In genomic region chr14:101723061-101723595, GRCh38 we compare ENCODE assay signal across 19 cellular contexts. TPM values are rescaled to one million over a fixed set of nuclear protein-coding genes. Genes with fewer than 3 reads are reported as not detected.
DNase-seq lines count a peak whose midpoint lies in the region; ATAC-seq and TF ChIP-seq lines count a peak whose summit lies in the region.
"Had no signal": no experiment of that assay in that cellular context is flagged by ENCODE, and none has a peak within 500 bp of the region (broad histone marks: within the 10 kb centered on the region; RNA-seq: fewer than 3 reads in every experiment).

No MANE protein-coding gene starts in this region.

- H3K27me3 Mint-ChIP-seq in activated CD4-positive, alpha-beta T cell treated with anti-CD3 and anti-CD28 coated beads, Interleukin-2, amount 10 ng/mL, durations not matched to agents 7 days and 5 days = no peaks in the 10 kb centered on the region
- H3K27me3 Mint-ChIP-seq in T-cell = no peaks in the 10 kb centered on the region

- no peaks in the 10 kb centered on the region for H3K9me3 Mint-ChIP-seq in activated CD4-positive, alpha-beta T cell treated with anti-CD3 and anti-CD28 coated beads, Interleukin-2, amount 10 ng/mL, durations not matched to agents 7 days and 5 days
- H3K9me3 Mint-ChIP-seq in T-cell = no peaks in the 10 kb centered on the region
- no peaks in the 10 kb centered on the region for H3K9me3 Mint-ChIP-seq in stimulated activated effector memory CD8-positive, alpha-beta T cell treated with anti-CD3 and anti-CD28 coated beads, Interleukin-12 subunit alpha, Interleukin-12 subunit beta, amount 100 ng/mL, for 72 hours
- H3K9me3 Mint-ChIP-seq: type B pancreatic cell had no signal

- no peak for TF ChIP-seq CTCF in thyroid gland (IDR thresholded peaks at IDR 0.05)

- H3K27me3 ChIP-seq in effector memory CD4-positive, alpha-beta T cell (replicated peaks; ENCODE audit: control insufficient read depth, insufficient read depth, low read length, poor library complexity, severe bottlenecking) = no peaks in the 10 kb centered on the region
- H3K27me3 ChIP-seq in thyroid gland = no peaks in the 10 kb centered on the region
- H3K27me3 ChIP-seq: esophagus muscularis mucosa, right lobe of liver had no signal

- intact Hi-C loops in thyroid gland (cut with DNase I) = no loop called here

- peak overlapping the region; percentile 98 for H3K27ac Mint-ChIP-seq in activated CD4-positive, alpha-beta T cell treated with anti-CD3 and anti-CD28 coated beads, Interleukin-2, amount 10 ng/mL, durations not matched to agents 7 days and 5 days
- H3K27ac Mint-ChIP-seq in T-cell = peak overlapping the region; percentile 72 to 99
- H3K27ac Mint-ChIP-seq in stimulated activated effector memory CD8-positive, alpha-beta T cell treated with anti-CD3 and anti-CD28 coated beads, Interleukin-12 subunit alpha, Interleukin-12 subunit beta, amount 100 ng/mL, for 72 hours = peak overlapping the region; percentile 98
- H3K27ac Mint-ChIP-seq: type B pancreatic cell had no signal

- CTCF ChIA-PET in activated CD4-positive, alpha-beta T cell treated with anti-CD3 and anti-CD28 coated beads, Interleukin-2, amount 10 ng/mL, durations not matched to agents 7 days and 5 days (lab: Charles Lee) = interaction anchor here (0.6 to 1.3 kb wide), 4 partner anchors 8 to 131 kb away, joined by 3 to 4 read pairs (median 4); no protein-coding TSS in a partner anchor
- CTCF ChIA-PET in T-cell (lab: Charles Lee) = interaction anchor here in 1 of 2 donors (0.6 to 2.8 kb wide), 6 partner anchors 8 to 639 kb away, joined by 3 to 37 read pairs (median 9); no protein-coding TSS in a partner anchor

- no peak overlapping the region for H3K4me3 Mint-ChIP-seq in activated CD4-positive, alpha-beta T cell treated with anti-CD3 and anti-CD28 coated beads, Interleukin-2, amount 10 ng/mL, durations not matched to agents 7 days and 5 days
- peak overlapping the region in 1 of 3 donors; percentile 47 for H3K4me3 Mint-ChIP-seq in T-cell
- H3K4me3 Mint-ChIP-seq in stimulated activated effector memory CD8-positive, alpha-beta T cell treated with anti-CD3 and anti-CD28 coated beads, Interleukin-12 subunit alpha, Interleukin-12 subunit beta, amount 100 ng/mL, for 72 hours = peak overlapping the region; percentile 84
- H3K4me3 Mint-ChIP-seq: type B pancreatic cell had no signal

- no peak overlapping the region for H3K4me3 ChIP-seq in effector memory CD4-positive, alpha-beta T cell (ENCODE audit: insufficient read depth, low read depth, low read length, poor library complexity, severe bottlenecking)
- H3K4me3 ChIP-seq in thyroid gland (replicated peaks in 1 of 3) = no peak overlapping the region
- H3K4me3 ChIP-seq: esophagus muscularis mucosa, right lobe of liver, SK-N-MC had no signal

- no peaks in the 10 kb centered on the region for H3K9me3 ChIP-seq in effector memory CD4-positive, alpha-beta T cell (ENCODE audit: control insufficient read depth, low read length)
- H3K9me3 ChIP-seq in thyroid gland = no peaks in the 10 kb centered on the region
- H3K9me3 ChIP-seq: Caco-2, esophagus muscularis mucosa, right lobe of liver had no signal

- no peaks in the 10 kb centered on the region for H3K36me3 ChIP-seq in effector memory CD4-positive, alpha-beta T cell (ENCODE audit: control insufficient read depth, insufficient read depth, low read length)
- no peaks in the 10 kb centered on the region for H3K36me3 ChIP-seq in thyroid gland
- H3K36me3 ChIP-seq: esophagus muscularis mucosa, right lobe of liver had no signal

- POLR2A ChIA-PET in activated CD4-positive, alpha-beta T cell treated with anti-CD3 and anti-CD28 coated beads, Interleukin-2, amount 10 ng/mL, durations not matched to agents 7 days and 5 days (lab: Charles Lee) = no interaction called here
- POLR2A ChIA-PET in T-cell (lab: Charles Lee) = interaction anchor here (0.6 to 1.6 kb wide), 9 partner anchors 8 to 639 kb away, joined by 3 to 7 read pairs (median 4); partner anchors contain the start of genes CINP (in 1 of the 2) and TECPR2 (in 1 of the 2)

- peaks cover 2% of the 10 kb centered on the region for H3K36me3 Mint-ChIP-seq in activated CD4-positive, alpha-beta T cell treated with anti-CD3 and anti-CD28 coated beads, Interleukin-2, amount 10 ng/mL, durations not matched to agents 7 days and 5 days (ENCODE audit: low read depth)
- no peaks in the 10 kb centered on the region for H3K36me3 Mint-ChIP-seq in T-cell
- peaks cover 8% of the 10 kb centered on the region for H3K36me3 Mint-ChIP-seq in stimulated activated effector memory CD8-positive, alpha-beta T cell treated with anti-CD3 and anti-CD28 coated beads, Interleukin-12 subunit alpha, Interleukin-12 subunit beta, amount 100 ng/mL, for 72 hours
- H3K36me3 Mint-ChIP-seq: type B pancreatic cell had no signal

- peaks cover 22% of the 10 kb centered on the region for H3K4me1 ChIP-seq in effector memory CD4-positive, alpha-beta T cell (ENCODE audit: control insufficient read depth, insufficient read depth, low read length, poor library complexity, severe bottlenecking)
- H3K4me1 ChIP-seq in thyroid gland = no peaks in the 10 kb centered on the region
- H3K4me1 ChIP-seq: Caco-2, right lobe of liver had no signal

- 92 to 93% methylated on average over 8 of the region's 8 CpGs for WGBS in thyroid gland, 2 donors

- H3K27ac ChIP-seq in effector memory CD4-positive, alpha-beta T cell (ENCODE audit: insufficient read depth, low read length, poor library complexity, severe bottlenecking) = peak overlapping the region; percentile 95
- no peak overlapping the region for H3K27ac ChIP-seq in thyroid gland
- H3K27ac ChIP-seq: SK-N-MC had no signal

- peaks cover 37% of the 10 kb centered on the region for H3K4me1 Mint-ChIP-seq in activated CD4-positive, alpha-beta T cell treated with anti-CD3 and anti-CD28 coated beads, Interleukin-2, amount 10 ng/mL, durations not matched to agents 7 days and 5 days
- H3K4me1 Mint-ChIP-seq in T-cell = peaks cover 59 to 75% (median 60%) of the 10 kb centered on the region in 3 donors
- peaks cover 70% of the 10 kb centered on the region for H3K4me1 Mint-ChIP-seq in stimulated activated effector memory CD8-positive, alpha-beta T cell treated with anti-CD3 and anti-CD28 coated beads, Interleukin-12 subunit alpha, Interleukin-12 subunit beta, amount 100 ng/mL, for 72 hours

- ATAC-seq in T-cell (replicated peaks in 1 of 4) (no peak), GM21423 (IDR thresholded peaks at IDR 0.05; ENCODE audit: unreplicated experiment) (no peak), GM21717 (IDR thresholded peaks at IDR 0.05; ENCODE audit: unreplicated experiment) (no peak)
- ATAC-seq in stimulated activated effector memory CD8-positive, alpha-beta T cell treated with anti-CD3 and anti-CD28 coated beads, Interleukin-12 subunit alpha, Interleukin-12 subunit beta, amount 100 ng/mL, for 72 hours = no peak

- no peak for DNase-seq in activated CD4-positive, alpha-beta T cell treated with anti-CD3 and anti-CD28 coated beads, Interleukin-2, amount 10 ng/mL, durations not matched to agents 7 days and 5 days
- DNase-seq in activated CD4-positive, alpha-beta T cell treated with anti-CD3 and anti-CD28 coated beads for 1 hour = no peak
- DNase-seq in T-cell = no peak
- no peak for DNase-seq in effector memory CD4-positive, alpha-beta T cell
- DNase-seq in stimulated activated effector memory CD8-positive, alpha-beta T cell treated with anti-CD3 and anti-CD28 coated beads, Interleukin-12 subunit alpha, Interleukin-12 subunit beta, amount 100 ng/mL, for 72 hours (ENCODE audit: low spot score in 2 of 2) = peak in 1 of 2 donors; percentile 46
- no peak for DNase-seq in thyroid gland
- DNase-seq: ACHN, Caco-2, GF-D8, HCEC 1CT, NCI-H1930, NCI-H510A, nucleus accumbens, right lobe of liver had no signal

- no peak for TF ChIP-seq POLR2A in thyroid gland (IDR thresholded peaks at IDR 0.05)

RNA-seq across cellular contexts. Expression of gene PPP2R5C, which starts 38.4 kb away (rescaled TPM):
- 100 to 1,000 TPM; 291 to 300 TPM for total RNA-seq in activated CD4-positive, alpha-beta T cell treated with anti-CD3 and anti-CD28 coated beads, Interleukin-2, amount 10 ng/mL, durations not matched to agents 7 days and 5 days
- total RNA-seq in T-cell = 100 to 1,000 TPM; 435 to 627 (median 489) TPM
- total RNA-seq in thyroid gland = 100 to 1,000 TPM; 105 to 209 (median 141) TPM
